ENCODE assay signal across 8 cellular contexts in the genomic region with DNA sequence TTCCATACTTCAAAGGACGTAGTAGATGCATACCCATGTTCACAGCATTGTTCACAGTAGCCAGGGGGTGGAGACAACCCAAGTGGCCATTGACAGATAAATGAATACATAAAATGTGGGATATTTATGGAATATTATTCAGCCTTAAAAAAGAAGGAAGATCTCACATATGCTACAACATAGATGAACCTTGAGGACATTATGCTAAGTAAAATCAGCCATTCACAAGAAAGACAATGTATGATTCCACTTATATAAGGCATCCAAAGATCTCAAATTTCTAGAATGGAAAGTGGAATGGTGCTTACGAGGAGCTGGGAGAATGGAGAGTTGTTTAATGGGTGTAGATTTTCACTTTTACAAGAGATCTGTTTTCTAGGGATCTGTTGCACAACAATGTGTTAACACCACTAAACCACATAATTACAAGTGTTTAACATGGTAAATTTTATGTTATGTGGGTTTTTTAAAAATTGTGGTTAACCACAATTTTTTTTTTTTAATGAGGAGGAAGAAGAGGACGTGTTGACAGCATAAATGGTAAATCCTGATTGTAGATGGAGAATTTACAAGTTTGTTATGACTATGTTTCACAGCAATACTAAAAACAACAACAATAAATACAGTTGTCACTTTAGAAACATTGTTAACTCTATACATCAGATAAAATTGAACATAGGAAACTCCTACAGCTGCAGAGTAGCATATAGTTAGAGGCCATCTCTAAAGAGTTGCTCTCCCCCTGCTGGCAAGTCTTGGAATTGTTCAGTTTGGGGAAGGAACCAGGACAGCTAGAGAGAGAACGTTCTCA. TPM values are rescaled to one million over a fixed set of nuclear protein-coding genes. Genes with fewer than 3 reads are reported as not detected.
DNase-seq lines count a peak whose midpoint lies in the region; ATAC-seq and TF ChIP-seq lines count a peak whose summit lies in the region.

No MANE protein-coding gene starts in this region.

- no peak overlapping the region for H3K4me3 Mint-ChIP-seq in nephron progenitor cell

- peaks cover 8% of the 10 kb centered on the region for H3K27me3 Mint-ChIP-seq in nephron progenitor cell (ENCODE audit: low read depth, poor library complexity)

- no peaks in the 10 kb centered on the region for H3K9me3 Mint-ChIP-seq in nephron progenitor cell

- H3K4me1 Mint-ChIP-seq in nephron progenitor cell = no peaks in the 10 kb centered on the region

- no peak overlapping the region for H3K9ac ChIP-seq in OCI-LY3 (ENCODE audit: low read length)

- H4K20me1 ChIP-seq in OCI-LY3 (ENCODE audit: insufficient read depth, low read length) = no peaks in the 10 kb centered on the region

- H3K9me3 ChIP-seq in OCI-LY3 (ENCODE audit: insufficient read depth, low read length) = no peaks in the 10 kb centered on the region

- no peaks in the 10 kb centered on the region for H3K79me2 ChIP-seq in OCI-LY3 (ENCODE audit: low read length)

- TF ChIP-seq CTCF in OCI-LY3 (IDR thresholded peaks at IDR 0.05; ENCODE audit: low read depth, low read length) (peak; percentile 70), nephron progenitor cell (IDR thresholded peaks at IDR 0.05) (peak; percentile 87)

- H2AFZ ChIP-seq in OCI-LY3 (ENCODE audit: low read depth, low read length) = no peak overlapping the region

- ATAC-seq in GM21360 (IDR thresholded peaks at IDR 0.05; ENCODE audit: unreplicated experiment) (peak; percentile 98), HG03575 (IDR thresholded peaks at IDR 0.05; ENCODE audit: extremely low read depth, insufficient number of reproducible peaks, low FRiP score, unreplicated experiment) (peak; percentile 94), esophagus mucosa (peak; percentile 77)

- H3K4me1 ChIP-seq in OCI-LY3 (ENCODE audit: low read length) = no peaks in the 10 kb centered on the region; the same call in 1 of the 2 replicates

- H3K4me3 ChIP-seq in OCI-LY3 (ENCODE audit: low read length) = no peak overlapping the region

- no peak overlapping the region for H3K27ac ChIP-seq in OCI-LY3 (ENCODE audit: low read length)

- H3K27me3 ChIP-seq in OCI-LY3 (ENCODE audit: low read depth, low read length) = peaks cover 26% of the 10 kb centered on the region

- H3K4me2 ChIP-seq in OCI-LY3 (ENCODE audit: low read length) = no peak overlapping the region

- H3K36me3 Mint-ChIP-seq in nephron progenitor cell (ENCODE audit: low read depth) = no peaks in the 10 kb centered on the region

- peak; percentile 53 for DNase-seq in DMS153 (lab: John Stamatoyannopoulos, UW)
- DNase-seq in activated CD8-positive, alpha-beta memory T cell treated with anti-CD3 and anti-CD28 coated beads, Interleukin-2, amount 50 U/mL, for 48 hours = peak; percentile 87
- peak; percentile 84 for DNase-seq in nephron progenitor cell
- DNase-seq in superior temporal gyrus (ENCODE audit: extremely low spot score) = peak; percentile 95

- H3K36me3 ChIP-seq in OCI-LY3 (replicated peaks; ENCODE audit: low read depth, low read length) = no peaks in the 10 kb centered on the region

- H3K27ac Mint-ChIP-seq in nephron progenitor cell = no peak overlapping the region

RNA-seq across cellular contexts. Expression of a gene that starts 41.6 kb away (rescaled TPM):
- total RNA-seq in esophagus mucosa = 1.8 TPM
